Comparison of ENCODE assay signal across 1 cellular context in the genomic region with DNA sequence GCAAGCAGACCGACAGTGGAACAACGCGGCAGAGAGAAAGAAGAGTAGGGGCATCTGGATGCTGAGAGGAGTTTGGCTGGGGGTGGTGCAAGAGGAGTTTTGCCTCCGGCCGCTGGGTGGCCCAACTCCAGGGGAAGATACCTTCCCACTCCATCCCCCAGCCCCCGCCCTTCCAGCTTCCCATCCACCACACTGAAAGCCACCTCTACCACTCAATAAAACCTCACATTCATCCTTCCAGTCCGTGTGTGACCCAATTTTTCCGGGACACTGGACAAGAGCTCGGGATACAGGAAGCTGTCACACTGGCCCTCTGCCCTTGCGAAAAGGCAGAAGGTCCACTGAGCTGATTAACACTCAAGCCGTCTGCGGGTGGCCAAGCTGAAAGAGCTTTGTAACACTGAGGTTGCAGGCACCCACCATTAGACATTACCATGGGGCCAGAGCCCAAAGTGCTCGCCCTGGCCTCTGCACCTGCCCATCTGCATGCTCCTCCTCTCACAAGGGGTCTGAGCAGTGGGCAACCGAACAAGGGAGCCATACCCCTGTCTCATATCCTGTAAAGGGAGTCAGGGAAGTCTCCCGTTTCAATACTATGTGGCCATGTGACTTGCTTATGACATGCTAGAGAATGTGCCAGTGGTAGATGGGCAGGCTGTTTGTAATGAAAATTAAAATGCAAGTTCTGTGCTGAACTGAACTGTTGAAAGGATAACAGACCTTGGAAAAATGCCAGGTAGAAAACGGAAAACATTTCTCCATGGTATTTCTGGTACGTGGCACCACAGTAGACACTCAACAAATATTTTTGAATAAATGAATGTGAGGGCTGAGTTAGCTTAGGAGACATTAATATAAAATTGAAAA.
TF ChIP-seq lines count a peak whose summit lies in the region.

No MANE protein-coding gene starts in this region.

TF ChIP-seq in K562, 482 proteins besides CTCF, POLR2A, EP300 and RAD21:
- TF ChIP-seq, protein P1, sequence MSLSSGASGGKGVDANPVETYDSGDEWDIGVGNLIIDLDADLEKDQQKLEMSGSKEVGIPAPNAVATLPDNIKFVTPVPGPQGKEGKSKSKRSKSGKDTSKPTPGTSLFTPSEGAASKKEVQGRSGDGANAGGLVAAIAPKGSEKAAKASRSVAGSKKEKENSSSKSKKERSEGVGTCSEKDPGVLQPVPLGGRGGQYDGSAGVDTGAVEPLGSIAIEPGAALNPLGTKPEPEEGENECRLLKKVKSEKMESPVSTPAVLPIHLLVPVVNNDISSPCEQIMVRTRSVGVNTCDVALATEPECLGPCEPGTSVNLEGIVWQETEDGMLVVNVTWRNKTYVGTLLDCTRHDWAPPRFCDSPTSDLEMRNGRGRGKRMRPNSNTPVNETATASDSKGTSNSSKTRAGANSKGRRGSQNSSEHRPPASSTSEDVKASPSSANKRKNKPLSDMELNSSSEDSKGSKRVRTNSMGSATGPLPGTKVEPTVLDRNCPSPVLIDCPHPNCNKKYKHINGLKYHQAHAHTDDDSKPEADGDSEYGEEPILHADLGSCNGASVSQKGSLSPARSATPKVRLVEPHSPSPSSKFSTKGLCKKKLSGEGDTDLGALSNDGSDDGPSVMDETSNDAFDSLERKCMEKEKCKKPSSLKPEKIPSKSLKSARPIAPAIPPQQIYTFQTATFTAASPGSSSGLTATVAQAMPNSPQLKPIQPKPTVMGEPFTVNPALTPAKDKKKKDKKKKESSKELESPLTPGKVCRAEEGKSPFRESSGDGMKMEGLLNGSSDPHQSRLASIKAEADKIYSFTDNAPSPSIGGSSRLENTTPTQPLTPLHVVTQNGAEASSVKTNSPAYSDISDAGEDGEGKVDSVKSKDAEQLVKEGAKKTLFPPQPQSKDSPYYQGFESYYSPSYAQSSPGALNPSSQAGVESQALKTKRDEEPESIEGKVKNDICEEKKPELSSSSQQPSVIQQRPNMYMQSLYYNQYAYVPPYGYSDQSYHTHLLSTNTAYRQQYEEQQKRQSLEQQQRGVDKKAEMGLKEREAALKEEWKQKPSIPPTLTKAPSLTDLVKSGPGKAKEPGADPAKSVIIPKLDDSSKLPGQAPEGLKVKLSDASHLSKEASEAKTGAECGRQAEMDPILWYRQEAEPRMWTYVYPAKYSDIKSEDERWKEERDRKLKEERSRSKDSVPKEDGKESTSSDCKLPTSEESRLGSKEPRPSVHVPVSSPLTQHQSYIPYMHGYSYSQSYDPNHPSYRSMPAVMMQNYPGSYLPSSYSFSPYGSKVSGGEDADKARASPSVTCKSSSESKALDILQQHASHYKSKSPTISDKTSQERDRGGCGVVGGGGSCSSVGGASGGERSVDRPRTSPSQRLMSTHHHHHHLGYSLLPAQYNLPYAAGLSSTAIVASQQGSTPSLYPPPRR (CRISPR knock-in tag; IDR thresholded peaks at IDR 0.05; ENCODE audit: borderline replicate concordance) = no peak
- TF ChIP-seq MTA2 (IDR thresholded peaks at IDR 0.05; ENCODE audit: low read depth) = no peak
- no peak for TF ChIP-seq POLR3G (IDR thresholded peaks at IDR 0.05; ENCODE audit: extremely low read depth, insufficient read length, insufficient replicate concordance)
- TF ChIP-seq MTF1 (CRISPR knock-in tag; IDR thresholded peaks at IDR 0.05; ENCODE audit: borderline replicate concordance) = no peak
- peak in 1 of 2 experiments; percentile 39; a peak in 1 of 4 replicates for TF ChIP-seq MAZ (CRISPR knock-in tag; conservative IDR thresholded peaks at IDR 0.05 in 1 of 2, IDR thresholded peaks at IDR 0.05 in 1 of 2)
- TF ChIP-seq, protein P2, sequence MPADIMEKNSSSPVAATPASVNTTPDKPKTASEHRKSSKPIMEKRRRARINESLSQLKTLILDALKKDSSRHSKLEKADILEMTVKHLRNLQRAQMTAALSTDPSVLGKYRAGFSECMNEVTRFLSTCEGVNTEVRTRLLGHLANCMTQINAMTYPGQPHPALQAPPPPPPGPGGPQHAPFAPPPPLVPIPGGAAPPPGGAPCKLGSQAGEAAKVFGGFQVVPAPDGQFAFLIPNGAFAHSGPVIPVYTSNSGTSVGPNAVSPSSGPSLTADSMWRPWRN (IDR thresholded peaks at IDR 0.05; ENCODE audit: low read depth) = no peak
- TF ChIP-seq NFYB (IDR thresholded peaks at IDR 0.05; ENCODE audit: extremely low read depth, insufficient read length) = no peak
